In genomic region chr17:71455219-71455618, GRCh38 we compare ENCODE assay signal across 30 cellular contexts.
"Had no signal": no experiment of that assay in that cellular context is flagged by ENCODE, and none has a peak within 500 bp of the region (broad histone marks: within the 10 kb centered on the region; RNA-seq: fewer than 3 reads in every experiment).

No MANE protein-coding gene starts in this region.

- H3K4me1 Mint-ChIP-seq: activated CD4-positive, alpha-beta memory T cell treated with anti-CD3 and anti-CD28 coated beads, Interleukin-2, amount 10 ng/mL, durations not matched to agents 7 days and 5 days; activated CD4-positive, alpha-beta T cell treated with anti-CD3 and anti-CD28 coated beads for 36 hours; activated CD4-positive, alpha-beta T cell treated with anti-CD3 and anti-CD28 coated beads, Interleukin-2, amount 10 ng/mL, durations not matched to agents 24 days and 14 days; activated T-helper 17 cell treated with anti-CD3 and anti-CD28 coated beads, Interleukin-2, amount 50 U/mL, for 72 hours had no signal

- H3K27me3 Mint-ChIP-seq: activated CD4-positive, alpha-beta memory T cell treated with anti-CD3 and anti-CD28 coated beads, Interleukin-2, amount 10 ng/mL, durations not matched to agents 7 days and 5 days; activated CD4-positive, alpha-beta T cell treated with anti-CD3 and anti-CD28 coated beads for 36 hours; activated CD4-positive, alpha-beta T cell treated with anti-CD3 and anti-CD28 coated beads, Interleukin-2, amount 10 ng/mL, durations not matched to agents 24 days and 14 days; activated naive CD8-positive, alpha-beta T cell; activated T-cell treated with anti-CD3 and anti-CD28 coated beads, Interleukin-2, amount 50 U/mL, for 24 hours; activated T-helper 17 cell treated with anti-CD3 and anti-CD28 coated beads, Interleukin-2, amount 50 U/mL, for 72 hours; effector memory CD8-positive, alpha-beta T cell had no signal

- H3K36me3 ChIP-seq: brain microvascular endothelial cell, esophagus squamous epithelium, gastroesophageal sphincter, heart right ventricle had no signal

- H3K4me3 Mint-ChIP-seq: activated CD4-positive, alpha-beta memory T cell treated with anti-CD3 and anti-CD28 coated beads, Interleukin-2, amount 10 ng/mL, durations not matched to agents 7 days and 5 days; activated CD4-positive, alpha-beta T cell treated with anti-CD3 and anti-CD28 coated beads for 36 hours; activated CD4-positive, alpha-beta T cell treated with anti-CD3 and anti-CD28 coated beads, Interleukin-2, amount 10 ng/mL, durations not matched to agents 24 days and 14 days; activated naive CD8-positive, alpha-beta T cell; activated T-cell treated with anti-CD3 and anti-CD28 coated beads, Interleukin-2, amount 50 U/mL, for 24 hours; activated T-helper 17 cell treated with anti-CD3 and anti-CD28 coated beads, Interleukin-2, amount 50 U/mL, for 72 hours; effector memory CD8-positive, alpha-beta T cell had no signal

- ATAC-seq: activated CD4-positive, alpha-beta T cell treated with anti-CD3 and anti-CD28 coated beads for 36 hours; activated T-helper 17 cell treated with anti-CD3 and anti-CD28 coated beads, Interleukin-2, amount 50 U/mL, for 72 hours; effector memory CD8-positive, alpha-beta T cell; gastroesophageal sphincter; heart right ventricle had no signal

- H3K27ac Mint-ChIP-seq: activated CD4-positive, alpha-beta memory T cell treated with anti-CD3 and anti-CD28 coated beads, Interleukin-2, amount 10 ng/mL, durations not matched to agents 7 days and 5 days; activated CD4-positive, alpha-beta T cell treated with anti-CD3 and anti-CD28 coated beads for 36 hours; activated CD4-positive, alpha-beta T cell treated with anti-CD3 and anti-CD28 coated beads, Interleukin-2, amount 10 ng/mL, durations not matched to agents 24 days and 14 days; activated naive CD8-positive, alpha-beta T cell; activated T-cell treated with anti-CD3 and anti-CD28 coated beads, Interleukin-2, amount 50 U/mL, for 24 hours; activated T-helper 17 cell treated with anti-CD3 and anti-CD28 coated beads, Interleukin-2, amount 50 U/mL, for 72 hours; effector memory CD8-positive, alpha-beta T cell had no signal

- H3K36me3 Mint-ChIP-seq: activated naive CD8-positive, alpha-beta T cell had no signal

- H3K4me3 ChIP-seq: esophagus squamous epithelium, gastroesophageal sphincter, heart right ventricle had no signal

- H3K9me3 Mint-ChIP-seq: activated CD4-positive, alpha-beta T cell treated with anti-CD3 and anti-CD28 coated beads, Interleukin-2, amount 10 ng/mL, durations not matched to agents 24 days and 14 days; activated T-helper 17 cell treated with anti-CD3 and anti-CD28 coated beads, Interleukin-2, amount 50 U/mL, for 72 hours had no signal

- DNase-seq: activated CD4-positive, alpha-beta memory T cell treated with anti-CD3 and anti-CD28 coated beads, Interleukin-2, amount 10 ng/mL, durations not matched to agents 7 days and 5 days; activated CD4-positive, alpha-beta T cell treated with anti-CD3 and anti-CD28 coated beads for 36 hours; activated CD4-positive, alpha-beta T cell treated with anti-CD3 and anti-CD28 coated beads, Interleukin-2, amount 10 ng/mL, durations not matched to agents 24 days and 14 days; activated CD4-positive, alpha-beta T cell treated with anti-CD3 and anti-CD28 coated beads, Interleukin-2, amount 50 U/mL, for 4 hours; activated CD4-positive, CD25-positive, alpha-beta regulatory T cell; activated CD4-positive, CD25-positive, alpha-beta regulatory T cell treated with anti-CD3 and anti-CD28 coated beads, Interleukin-2, amount 50 U/mL, for 72 hours; activated CD8-positive, alpha-beta memory T cell treated with anti-CD3 and anti-CD28 coated beads, Interleukin-2, amount 50 U/mL, for 48 hours; activated effector memory CD4-positive, alpha-beta T cell treated with Interleukin-2 at 50 U/mL for 16 hours; activated gamma-delta T cell treated with Interleukin-2 at 50 U/mL for 16 hours; activated naive CD4-positive, alpha-beta T cell treated with anti-CD3 and anti-CD28 coated beads, Interleukin-2, amount 50 U/mL, for 16 hours; activated naive CD4-positive, alpha-beta T cell treated with Interleukin-2 at 50 U/mL for 16 hours; activated T-cell treated with anti-CD3 and anti-CD28 coated beads for 4 hours; activated T-cell treated with anti-CD3 and anti-CD28 coated beads, Interleukin-2, amount 50 U/mL, for 24 hours; amniotic stem cell; anterior cingulate cortex; brain microvascular endothelial cell; caudate nucleus; cortex of kidney; dermis blood vessel endothelial cell; effector CD4-positive, alpha-beta T cell; effector memory CD8-positive, alpha-beta T cell; esophagus squamous epithelium; foreskin melanocyte; heart right ventricle; T-helper 2 cell had no signal

- H3K27me3 ChIP-seq: brain microvascular endothelial cell, esophagus squamous epithelium, gastroesophageal sphincter, heart right ventricle had no signal

- FAIRE-seq: astrocyte, colon had no signal
